Comparison of ENCODE assay signal across 9 cellular contexts in the genomic region with DNA sequence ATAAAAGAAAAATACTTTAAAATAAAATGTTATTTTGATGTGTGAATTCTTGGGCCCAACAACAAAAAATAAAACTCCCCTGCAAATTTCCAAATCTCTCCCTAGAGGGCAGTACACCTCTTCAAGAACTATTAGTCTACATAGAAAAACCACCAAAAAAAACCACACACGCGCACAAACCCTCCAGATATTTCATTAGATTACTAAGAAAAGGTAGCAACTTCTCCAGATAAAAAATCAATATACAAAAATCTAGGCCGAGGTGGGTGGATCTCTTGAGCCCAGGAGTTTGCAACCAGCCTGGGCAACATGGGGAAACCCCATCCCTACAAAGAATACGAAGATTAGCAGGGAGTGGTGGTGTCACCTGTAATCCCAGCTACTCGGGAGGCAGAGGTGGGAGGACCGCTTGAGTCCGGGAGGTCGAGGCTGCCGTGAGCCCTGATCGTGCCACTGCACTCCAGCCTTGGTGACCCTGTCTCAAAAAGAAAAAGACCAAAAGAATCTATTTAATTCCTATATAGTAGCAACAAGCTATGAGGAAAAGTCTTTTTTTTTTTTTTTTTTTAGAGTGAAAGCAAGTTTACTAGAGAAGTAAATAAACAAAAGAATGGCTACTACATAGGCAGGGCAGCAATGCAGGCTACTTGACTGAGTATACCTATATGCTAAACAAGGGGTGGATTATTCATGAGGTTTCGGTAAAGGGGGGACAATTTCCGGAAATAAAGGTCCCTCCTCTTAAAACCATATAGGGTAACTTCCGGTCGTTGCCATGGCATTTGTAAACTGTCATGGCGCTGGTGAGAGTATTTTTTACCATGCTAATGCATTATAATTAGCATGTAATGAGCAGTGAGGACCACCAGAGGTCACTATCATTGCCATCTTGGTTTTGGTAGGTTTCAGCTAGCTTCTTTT. TPM values are rescaled to one million over a fixed set of nuclear protein-coding genes. Genes with fewer than 3 reads are reported as not detected.
DNase-seq lines count a peak whose midpoint lies in the region; ATAC-seq, FAIRE-seq and TF ChIP-seq lines count a peak whose summit lies in the region.
"Had no signal": no experiment of that assay in that cellular context is flagged by ENCODE, and none has a peak within 500 bp of the region (broad histone marks: within the 10 kb centered on the region; RNA-seq: fewer than 3 reads in every experiment).

No MANE protein-coding gene starts in this region.

- H3K4me2 ChIP-seq in HepG2 (ENCODE audit: low read depth, low read length): peak overlapping the region; percentile 84

- peak; percentile 86 for ATAC-seq in GM19023 (IDR thresholded peaks at IDR 0.05; ENCODE audit: unreplicated experiment)
- ATAC-seq in HG03354 (IDR thresholded peaks at IDR 0.05; ENCODE audit: poor library complexity, severe bottlenecking, unreplicated experiment): peak; percentile 90
- peak; percentile 79 for ATAC-seq in HepG2

- CTCF ChIA-PET in HepG2 (lab: Yijun Ruan, JAX; ENCODE audit: low intra/inter-chr PET ratio, low total read pairs): interaction anchor here (0.7 to 4.1 kb wide), 9 partner anchors 16 to 501 kb away, joined by 3 to 85 read pairs (median 11); no protein-coding TSS in a partner anchor

- peak; percentile 65 for TF ChIP-seq CTCF in HepG2 (CRISPR knock-in tag; IDR thresholded peaks at IDR 0.05)

- intact Hi-C loops in HepG2 (cut with micrococcal nuclease; ENCODE audit: unreplicated experiment): loop anchor here (1.0 to 10.0 kb wide), 5 partner anchors 54 to 322 kb away; no protein-coding TSS in a partner anchor

- peak; percentile 42; the same call in 1 of the 2 replicates for TF ChIP-seq RAD21 in HepG2 (CRISPR knock-in tag; IDR thresholded peaks at IDR 0.05)

- no peak for TF ChIP-seq EP300 in HepG2 (IDR thresholded peaks at IDR 0.05; ENCODE audit: low read depth in 2 of 2, low read length in 2 of 2)
- no peak for TF ChIP-seq EP300 in HepG2 (CRISPR knock-in tag; IDR thresholded peaks at IDR 0.05; ENCODE audit: borderline replicate concordance)

- no peaks in the 10 kb centered on the region for H3K9me3 ChIP-seq in HepG2 (ENCODE audit: low read length)

- FAIRE-seq in HepG2 (lab: Jason Lieb, UNC): peak; percentile 77

- H3K27ac ChIP-seq in HepG2 (ENCODE audit: extremely low read length, insufficient read depth, low read length): no peak overlapping the region

- in situ Hi-C loops in HepG2 (cut with HindIII; ENCODE audit: extremely low pct_ligation_motif_present, low pct_unique_long_range_greater_than_20kb): loop anchor here (5.0 to 25.0 kb wide), 2 partner anchors 45 to 135 kb away; no protein-coding TSS in a partner anchor

- no peak overlapping the region for H3K9ac ChIP-seq in HepG2 (ENCODE audit: insufficient read depth, low read depth, low read length)

- H4K20me1 ChIP-seq in HepG2 (ENCODE audit: insufficient read depth, low read length): no peaks in the 10 kb centered on the region

- POLR2A ChIA-PET in HepG2 (lab: Yijun Ruan, JAX): interaction anchor here (0.6 to 1.4 kb wide), 5 partner anchors 16 to 147 kb away, joined by 3 to 16 read pairs (median 4); no protein-coding TSS in a partner anchor

- 3% methylated on average over 15 of the region's 15 CpGs for WGBS in HepG2 (ENCODE audit: low lambda C conversion rate)

- H2AFZ ChIP-seq in HepG2 (ENCODE audit: low read length): no peak overlapping the region

- H3K27me3 ChIP-seq in HepG2 (ENCODE audit: control insufficient read depth in 1 of 2, insufficient read depth in 2 of 2, low read length in 2 of 2): peaks cover 0 to 23% of the 10 kb centered on the region in 2 experiments; a peak in 3 of 5 replicates

- no peak for TF ChIP-seq POLR2A in HepG2 (IDR thresholded peaks at IDR 0.05; ENCODE audit: insufficient read depth in 1 of 2, low read depth in 2 of 2, low read length in 2 of 2)

- H3K36me3 ChIP-seq in HepG2 (replicated peaks in 1 of 2; ENCODE audit: control insufficient read depth in 1 of 2, insufficient read depth in 2 of 2, low read length in 2 of 2): no peaks in the 10 kb centered on the region

- H3K79me2 ChIP-seq in HepG2 (ENCODE audit: insufficient read depth, low read length): no peaks in the 10 kb centered on the region

- DNase-seq in Ammon's horn (ENCODE audit: low spot score) (peak; percentile 94), NCI-H446 (lab: John Stamatoyannopoulos, UW) (peak; percentile 91 to 97), dermis blood vessel endothelial cell (peak; percentile 94), HepG2 (ENCODE audit: low spot score) (peak; percentile 91)
- peak; percentile 50 for DNase-seq in activated CD4-positive, CD25-positive, alpha-beta regulatory T cell treated with anti-CD3 and anti-CD28 coated beads, Interleukin-2, amount 50 U/mL, for 72 hours
- DNase-seq in stimulated activated CD4-positive, alpha-beta T cell treated with anti-CD3 and anti-CD28 coated beads, Interleukin-4, amount 100 ng/mL, for 1 hour: peak; percentile 52

- BruUV-seq in HepG2 (replicated peaks; lab: Mats Ljungman, UMichigan): no TSS peak

- peak overlapping the region; percentile 14 to 62 (median 57); a peak in 3 of 6 replicates for H3K4me3 ChIP-seq in HepG2 (replicated peaks in 1 of 3; ENCODE audit: insufficient read depth in 1 of 3, low read depth in 2 of 3, low read length in 3 of 3)

- H3K4me1 ChIP-seq in HepG2 (ENCODE audit: insufficient read depth, low read length): peaks cover 38% of the 10 kb centered on the region

RNA-seq across cellular contexts. Expression of a gene that starts 13.1 kb away (rescaled TPM):
- total RNA-seq in dermis blood vessel endothelial cell (not detected in 2 replicates), HepG2 (2016; rRNA removed; fragmentation: Illumina TruSeq; extraction: Trizol) (not detected in 2 replicates)
- not detected in 2 replicates for total RNA-seq in HepG2 (2016; cell fraction: cytosol; rRNA removed; fragmentation: Illumina TruSeq; extraction: Trizol; ENCODE audit: low read depth)
- total RNA-seq in HepG2 (2016; cell fraction: insoluble cytoplasmic fraction; rRNA removed; fragmentation: Illumina TruSeq; extraction: Trizol): not detected in 2 replicates
- not detected in 2 replicates for total RNA-seq in HepG2 (2016; cell fraction: membrane; rRNA removed; fragmentation: Illumina TruSeq; extraction: Trizol)
- not detected in 2 replicates for total RNA-seq in HepG2 (2016; cell fraction: nucleus; rRNA removed; fragmentation: Illumina TruSeq; extraction: Trizol)
- polyA plus RNA-seq in HepG2 (2011; rRNA removed): not detected in 2 replicates
- polyA plus RNA-seq in HepG2 (2011; cell fraction: cytosol; rRNA removed): not detected in 2 replicates
- not detected in 2 replicates for polyA plus RNA-seq in HepG2 (2011; cell fraction: nucleus; rRNA removed)
- not detected in 2 replicates for polyA plus RNA-seq in HepG2 (2012)
- polyA plus RNA-seq in HepG2 (2016; cell fraction: cytosol; fragmentation: Illumina TruSeq; extraction: Trizol; ENCODE audit: low read depth): not detected in 2 replicates
- polyA plus RNA-seq in HepG2 (2016; cell fraction: insoluble cytoplasmic fraction; fragmentation: Illumina TruSeq; extraction: Trizol; ENCODE audit: low read depth): not detected in 2 replicates
- polyA plus RNA-seq in HepG2 (2016; cell fraction: membrane; fragmentation: Illumina TruSeq; extraction: Trizol; ENCODE audit: low read depth): not detected in 2 replicates
- not detected in 2 replicates for polyA plus RNA-seq in HepG2 (2016; cell fraction: nucleus; fragmentation: Illumina TruSeq; extraction: Trizol; ENCODE audit: insufficient read depth, low read depth)
- polyA minus RNA-seq in HepG2 (2011; rRNA and poly(A)+ RNA removed; ENCODE audit: low replicate concordance): not detected in 2 replicates
- polyA minus RNA-seq in HepG2 (2011; cell fraction: cytosol; rRNA and poly(A)+ RNA removed): not detected in 2 replicates
- not detected in 2 replicates for polyA minus RNA-seq in HepG2 (2011; cell fraction: nucleus; rRNA and poly(A)+ RNA removed)
- total RNA-seq: T-helper 1 cell treated with Interleukin-12 subunit alpha and Interleukin-12 subunit beta and Interleukin-4 antibody, amounts not matched to agents 30 ng/mL and 1 ng/mL, for 36 hours had no signal

RNA-seq across cellular contexts. Expression of a gene that starts 19.5 kb away (rescaled TPM):
- total RNA-seq in dermis blood vessel endothelial cell (5.6 and 8.5 TPM in 2 replicates), HepG2 (2016; rRNA removed; fragmentation: Illumina TruSeq; extraction: Trizol) (0.22 and 0.27 TPM in 2 replicates)
- total RNA-seq in HepG2 (2016; cell fraction: cytosol; rRNA removed; fragmentation: Illumina TruSeq; extraction: Trizol; ENCODE audit: low read depth): 0.09 TPM in 1 of 2 replicates, not detected in the other
- 0.27 and 0.28 TPM in 2 replicates for total RNA-seq in HepG2 (2016; cell fraction: insoluble cytoplasmic fraction; rRNA removed; fragmentation: Illumina TruSeq; extraction: Trizol)
- total RNA-seq in HepG2 (2016; cell fraction: membrane; rRNA removed; fragmentation: Illumina TruSeq; extraction: Trizol): 0.28 and 0.34 TPM in 2 replicates
- total RNA-seq in HepG2 (2016; cell fraction: nucleus; rRNA removed; fragmentation: Illumina TruSeq; extraction: Trizol): 0.66 and 0.75 TPM in 2 replicates
- polyA plus RNA-seq in HepG2 (2011; rRNA removed): 1.2 and 2.1 TPM in 2 replicates
- 0.95 and 1.0 TPM in 2 replicates for polyA plus RNA-seq in HepG2 (2011; cell fraction: cytosol; rRNA removed)
- polyA plus RNA-seq in HepG2 (2011; cell fraction: nucleus; rRNA removed): 3.7 and 6.7 TPM in 2 replicates
- 0.94 and 2.0 TPM in 2 replicates for polyA plus RNA-seq in HepG2 (2012)
- 0.19 and 0.23 TPM in 2 replicates for polyA plus RNA-seq in HepG2 (2016; cell fraction: cytosol; fragmentation: Illumina TruSeq; extraction: Trizol; ENCODE audit: low read depth)
- 0.93 and 1.1 TPM in 2 replicates for polyA plus RNA-seq in HepG2 (2016; cell fraction: insoluble cytoplasmic fraction; fragmentation: Illumina TruSeq; extraction: Trizol; ENCODE audit: low read depth)
- 0.37 and 0.48 TPM in 2 replicates for polyA plus RNA-seq in HepG2 (2016; cell fraction: membrane; fragmentation: Illumina TruSeq; extraction: Trizol; ENCODE audit: low read depth)
- 0.68 and 0.85 TPM in 2 replicates for polyA plus RNA-seq in HepG2 (2016; cell fraction: nucleus; fragmentation: Illumina TruSeq; extraction: Trizol; ENCODE audit: insufficient read depth, low read depth)
- polyA minus RNA-seq in HepG2 (2011; rRNA and poly(A)+ RNA removed; ENCODE audit: low replicate concordance): 0.49 and 2.0 TPM in 2 replicates
- polyA minus RNA-seq in HepG2 (2011; cell fraction: cytosol; rRNA and poly(A)+ RNA removed): 0.88 and 0.99 TPM in 2 replicates
- polyA minus RNA-seq in HepG2 (2011; cell fraction: nucleus; rRNA and poly(A)+ RNA removed): 1.0 and 1.7 TPM in 2 replicates

RNA-seq across cellular contexts. Expression of a gene that starts 55.4 kb away (rescaled TPM):
- total RNA-seq in dermis blood vessel endothelial cell (0.47 TPM in 1 of 2 replicates, not detected in the other), HepG2 (2016; rRNA removed; fragmentation: Illumina TruSeq; extraction: Trizol) (not detected in 2 replicates)
- total RNA-seq in HepG2 (2016; cell fraction: cytosol; rRNA removed; fragmentation: Illumina TruSeq; extraction: Trizol; ENCODE audit: low read depth): not detected in 2 replicates
- total RNA-seq in HepG2 (2016; cell fraction: insoluble cytoplasmic fraction; rRNA removed; fragmentation: Illumina TruSeq; extraction: Trizol): not detected in 2 replicates
- total RNA-seq in HepG2 (2016; cell fraction: membrane; rRNA removed; fragmentation: Illumina TruSeq; extraction: Trizol): not detected in 2 replicates
- not detected in 2 replicates for total RNA-seq in HepG2 (2016; cell fraction: nucleus; rRNA removed; fragmentation: Illumina TruSeq; extraction: Trizol)
- polyA plus RNA-seq in HepG2 (2011; rRNA removed): not detected in 2 replicates
- not detected in 2 replicates for polyA plus RNA-seq in HepG2 (2011; cell fraction: cytosol; rRNA removed)
- 1.9 TPM in 1 of 2 replicates, not detected in the other for polyA plus RNA-seq in HepG2 (2011; cell fraction: nucleus; rRNA removed)
- not detected in 2 replicates for polyA plus RNA-seq in HepG2 (2012)
- polyA plus RNA-seq in HepG2 (2016; cell fraction: cytosol; fragmentation: Illumina TruSeq; extraction: Trizol; ENCODE audit: low read depth): not detected in 2 replicates
- not detected in 2 replicates for polyA plus RNA-seq in HepG2 (2016; cell fraction: insoluble cytoplasmic fraction; fragmentation: Illumina TruSeq; extraction: Trizol; ENCODE audit: low read depth)
- polyA plus RNA-seq in HepG2 (2016; cell fraction: membrane; fragmentation: Illumina TruSeq; extraction: Trizol; ENCODE audit: low read depth): not detected in 2 replicates
- not detected in 2 replicates for polyA plus RNA-seq in HepG2 (2016; cell fraction: nucleus; fragmentation: Illumina TruSeq; extraction: Trizol; ENCODE audit: insufficient read depth, low read depth)
- polyA minus RNA-seq in HepG2 (2011; rRNA and poly(A)+ RNA removed; ENCODE audit: low replicate concordance): not detected in 2 replicates
- not detected in 2 replicates for polyA minus RNA-seq in HepG2 (2011; cell fraction: cytosol; rRNA and poly(A)+ RNA removed)
- not detected in 2 replicates for polyA minus RNA-seq in HepG2 (2011; cell fraction: nucleus; rRNA and poly(A)+ RNA removed)
- total RNA-seq: T-helper 1 cell treated with Interleukin-12 subunit alpha and Interleukin-12 subunit beta and Interleukin-4 antibody, amounts not matched to agents 30 ng/mL and 1 ng/mL, for 36 hours had no signal
